ENCODE assay signal across 27 cellular contexts in the genomic region with DNA sequence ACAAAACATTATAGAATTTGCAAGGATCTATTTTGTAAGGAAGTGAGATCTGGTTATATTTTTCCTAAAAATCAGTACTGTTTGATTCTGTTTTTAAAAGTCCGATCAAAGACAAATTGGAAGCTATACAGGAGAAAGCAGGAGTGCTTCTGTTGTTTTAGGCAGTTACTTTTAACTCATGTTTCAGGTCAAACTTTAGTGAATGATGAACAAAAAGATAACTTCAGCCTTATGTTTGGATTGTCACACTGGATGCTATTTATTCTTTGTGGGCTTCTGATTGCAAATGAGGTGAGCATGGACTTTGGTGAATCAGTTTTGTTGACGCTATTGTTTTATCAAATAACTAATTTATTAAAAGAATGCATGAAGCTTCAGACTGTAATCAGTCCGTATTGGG.
"Had no signal": no experiment of that assay in that cellular context is flagged by ENCODE, and none has a peak within 500 bp of the region (broad histone marks: within the 10 kb centered on the region; RNA-seq: fewer than 3 reads in every experiment).

No MANE protein-coding gene starts in this region.

- H3K4me1 ChIP-seq: stomach, suprapubic skin, testis, tibial artery, tibial nerve, transverse colon, upper lobe of left lung, upper lobe of right lung, uterus, vagina had no signal

- H3K36me3 ChIP-seq: stomach, suprapubic skin, thoracic aorta, thyroid gland, tibial artery, tibial nerve, transverse colon, upper lobe of left lung, upper lobe of right lung, uterus, vagina had no signal

- H3K9me3 ChIP-seq: stomach, suprapubic skin, testis, thoracic aorta, thyroid gland, tibial artery, tibial nerve, transverse colon, upper lobe of left lung, upper lobe of right lung, uterus, vagina had no signal

- H3K27ac ChIP-seq: stomach, suprapubic skin, testis, thoracic aorta, thyroid gland, tibial artery, tibial nerve, transverse colon, upper lobe of left lung, upper lobe of right lung, uterus, vagina had no signal

- DNase-seq: stimulated activated CD4-positive, alpha-beta T cell treated with anti-CD3 and anti-CD28 coated beads, Interleukin-2, amount 100 ng/mL, for 48 hours; stimulated activated CD4-positive, alpha-beta T cell treated with anti-CD3 and anti-CD28 coated beads, Interleukin-4, amount 100 ng/mL, for 1 hour; stimulated activated CD4-positive, alpha-beta T cell treated with anti-CD3 and anti-CD28 coated beads, Interleukin-4, amount 100 ng/mL, for 24 hours; stimulated activated CD4-positive, alpha-beta T cell treated with anti-CD3 and anti-CD28 coated beads, Interleukin-4, amount 100 ng/mL, for 4 hours; stimulated activated CD8-positive, alpha-beta memory T cell treated with anti-CD3 and anti-CD28 coated beads, Interleukin-4, amount 100 ng/mL, for 48 hours; stimulated activated naive B cell treated with anti-CD40 and anti-IgM and Interleukin-4, amounts not matched to agents 10 μg/mL and 1 μg/mL and 100 μg/mL, for 72 hours; stimulated activated naive CD4-positive, alpha-beta T cell; stimulated activated naive CD4-positive, alpha-beta T cell treated with Interleukin-2 at 50 U/mL for 16 hours; stimulated activated naive CD8-positive, alpha-beta T cell treated with anti-CD3 and anti-CD28 coated beads, Interleukin-15, amount 100 ng/mL, for 72 hours; stimulated activated naive CD8-positive, alpha-beta T cell treated with anti-CD3 and anti-CD28 coated beads, Interleukin-15, Interleukin-2, amounts not matched to agents 100 U/mL and 50 U/mL, for 24 hours; stomach; substantia nigra; testis; thyroid gland; tibial artery; transverse colon; trophoblast cell; upper lobe of left lung; upper lobe of right lung; uterus had no signal

- H3K4me3 ChIP-seq: stomach, suprapubic skin, testis, thoracic aorta, thyroid gland, tibial artery, tibial nerve, transverse colon, upper lobe of left lung, upper lobe of right lung, uterus, vagina had no signal

- H3K27me3 ChIP-seq: stomach, suprapubic skin, testis, thyroid gland, tibial artery, tibial nerve, transverse colon, upper lobe of left lung, upper lobe of right lung, uterus, vagina had no signal

- FAIRE-seq: urothelium cell line had no signal

- ATAC-seq: stimulated activated effector memory CD8-positive, alpha-beta T cell treated with anti-CD3 and anti-CD28 coated beads, Interleukin-12 subunit alpha, Interleukin-12 subunit beta, amount 100 ng/mL, for 72 hours; stimulated activated memory B cell treated with anti-CD40 and anti-IgM and Interleukin-4, amounts not matched to agents 10 μg/mL and 1 μg/mL and 100 μg/mL, for 72 hours; stimulated activated naive B cell treated with anti-CD40 and anti-IgM and Interleukin-4, amounts not matched to agents 10 μg/mL and 1 μg/mL and 100 μg/mL, for 72 hours; stimulated activated naive CD8-positive, alpha-beta T cell treated with anti-CD3 and anti-CD28 coated beads, Interleukin-15, amount 100 ng/mL, for 72 hours; stimulated activated naive CD8-positive, alpha-beta T cell treated with anti-CD3 and anti-CD28 coated beads, Interleukin-15, Interleukin-2, amounts not matched to agents 100 U/mL and 50 U/mL, for 24 hours; upper lobe of right lung had no signal
